33 cellular contexts compared by ENCODE assay signal in the genomic region with DNA sequence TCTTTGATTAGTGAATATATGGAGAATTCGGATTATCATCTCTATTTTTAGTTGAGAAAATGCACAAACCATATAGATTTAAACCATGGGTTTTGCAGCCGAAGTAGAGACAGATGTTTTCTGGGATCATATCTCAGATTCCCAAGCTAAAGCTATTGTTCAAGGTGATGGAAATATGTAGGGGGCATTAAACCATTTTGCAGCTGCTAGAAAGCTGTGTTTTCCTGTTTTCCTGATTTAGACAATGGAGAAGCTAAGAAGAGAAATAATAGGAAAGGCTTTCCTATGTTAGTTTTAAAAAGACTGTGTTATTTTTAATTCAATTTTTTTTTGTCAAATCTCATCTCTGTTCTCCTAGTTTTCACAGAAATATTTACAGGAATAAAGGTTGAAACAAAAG. TPM values are rescaled to one million over a fixed set of nuclear protein-coding genes. Genes with fewer than 3 reads are reported as not detected.
"Had no signal": no experiment of that assay in that cellular context is flagged by ENCODE, and none has a peak within 500 bp of the region (broad histone marks: within the 10 kb centered on the region; RNA-seq: fewer than 3 reads in every experiment).

No MANE protein-coding gene starts in this region.

- H3K27ac ChIP-seq: brain microvascular endothelial cell, foreskin keratinocyte, WERI-Rb-1 had no signal

- H3K9me3 ChIP-seq: esophagus muscularis mucosa, gastrocnemius medialis, heart right ventricle had no signal

- DNase-seq: activated B cell treated with CpG ODN at 0.5 μM for 24 hours; activated CD4-positive, alpha-beta T cell treated with anti-CD3 and anti-CD28 coated beads for 48 hours; activated CD4-positive, alpha-beta T cell treated with anti-CD3 and anti-CD28 coated beads, Interleukin-2, amount 50 U/mL, for 1 hour; activated CD4-positive, alpha-beta T cell treated with anti-CD3 and anti-CD28 coated beads, Interleukin-2, amount 50 U/mL, for 48 hours; activated CD8-positive, alpha-beta memory T cell treated with anti-CD3 and anti-CD28 coated beads for 24 hours; activated CD8-positive, alpha-beta T cell treated with anti-CD3 and anti-CD28 coated beads for 36 hours; activated effector memory CD4-positive, alpha-beta T cell treated with Interleukin-2 at 50 U/mL for 16 hours; activated gamma-delta T cell treated with Interleukin-2 at 50 U/mL for 16 hours; activated naive CD4-positive, alpha-beta T cell treated with anti-CD3 and anti-CD28 coated beads, Interleukin-2, amount 50 U/mL, for 16 hours; activated naive CD4-positive, alpha-beta T cell treated with Interleukin-2 at 50 U/mL for 16 hours; activated T-cell treated with anti-CD3 and anti-CD28 coated beads, Interleukin-2, amount 50 U/mL, for 4 hours; amniotic stem cell; anterior cingulate cortex; brain microvascular endothelial cell; cortex of kidney; effector CD8-positive, alpha-beta T cell; erythroblast; foreskin keratinocyte; gastrocnemius medialis; glutamatergic neuron; heart right ventricle; T-helper 1 cell; T-helper 17 cell; T1000; WERI-Rb-1 had no signal

- H3K36me3 ChIP-seq: brain microvascular endothelial cell, gastrocnemius medialis, WERI-Rb-1 had no signal

- H3K27me3 ChIP-seq: brain microvascular endothelial cell, esophagus muscularis mucosa, gastrocnemius medialis, heart right ventricle had no signal

- H3K4me3 ChIP-seq: esophagus muscularis mucosa, gastrocnemius medialis had no signal

- ATAC-seq: activated CD4-positive, CD25-positive, alpha-beta regulatory T cell treated with anti-CD3 and anti-CD28 coated beads, Interleukin-2, amount 50 U/mL, for 24 hours; activated CD8-positive, alpha-beta T cell treated with anti-CD3 and anti-CD28 coated beads for 36 hours; activated T-cell treated with anti-CD3 and anti-CD28 coated beads, Interleukin-2, amount 50 U/mL, for 4 hours; activated T-helper 17 cell treated with anti-CD3 and anti-CD28 coated beads, Interleukin-2, amount 50 U/mL, for 72 hours; foreskin keratinocyte; gastrocnemius medialis; heart right ventricle; T-helper 17 cell had no signal

- FAIRE-seq: astrocyte, bronchial epithelial cell, endometrium had no signal

- H3K4me1 ChIP-seq: foreskin keratinocyte had no signal

RNA-seq across cellular contexts. Expression of a gene that starts 6.2 kb away (rescaled TPM):
- total RNA-seq: activated B cell treated with CpG ODN at 0.5 μM for 24 hours, foreskin keratinocyte had no signal
- polyA plus RNA-seq: foreskin keratinocyte had no signal

RNA-seq across cellular contexts. Expression of a gene that starts 30.5 kb away (rescaled TPM):
- total RNA-seq: activated B cell treated with CpG ODN at 0.5 μM for 24 hours; activated CD8-positive, alpha-beta T cell treated with anti-CD3 and anti-CD28 coated beads for 36 hours had no signal

RNA-seq across cellular contexts. Expression of a gene that starts 44.8 kb away (rescaled TPM):
- total RNA-seq: activated B cell treated with CpG ODN at 0.5 μM for 24 hours; activated CD8-positive, alpha-beta T cell treated with anti-CD3 and anti-CD28 coated beads for 36 hours; activated T-cell treated with anti-CD3 and anti-CD28 coated beads, Interleukin-2, amount 50 U/mL, for 4 hours; activated T-helper 17 cell treated with anti-CD3 and anti-CD28 coated beads, Interleukin-2, amount 50 U/mL, for 72 hours; astrocyte; bronchial epithelial cell; cardiac septum; dermis microvascular lymphatic vessel endothelial cell; esophagus muscularis mucosa; foreskin keratinocyte; gastrocnemius medialis; heart right ventricle; T-helper 17 cell had no signal
- polyA plus RNA-seq: foreskin keratinocyte, heart right ventricle had no signal
